Comparison of ENCODE assay signal across 38 cellular contexts in genomic region chr1:188794969-188795368, GRCh38.
"Had no signal": no experiment of that assay in that cellular context is flagged by ENCODE, and none has a peak within 500 bp of the region (broad histone marks: within the 10 kb centered on the region; RNA-seq: fewer than 3 reads in every experiment).

No MANE protein-coding gene starts in this region.

- H3K4me3 Mint-ChIP-seq: activated CD4-positive, alpha-beta memory T cell treated with anti-CD3 and anti-CD28 coated beads, Interleukin-2, amount 10 ng/mL, durations not matched to agents 7 days and 5 days; activated CD4-positive, alpha-beta T cell treated with anti-CD3 and anti-CD28 coated beads for 36 hours; activated CD4-positive, alpha-beta T cell treated with anti-CD3 and anti-CD28 coated beads, Interleukin-2, amount 10 ng/mL, durations not matched to agents 7 days and 5 days; activated CD8-positive, alpha-beta memory T cell treated with anti-CD3 and anti-CD28 coated beads, Interleukin-2, amount 10 ng/mL, durations not matched to agents 7 days and 5 days; activated CD8-positive, alpha-beta T cell treated with anti-CD3 and anti-CD28 coated beads, Interleukin-2, amount 10 ng/mL, durations not matched to agents 7 days and 5 days; activated naive CD4-positive, alpha-beta T cell treated with anti-CD3 and anti-CD28 coated beads, Interleukin-2, amount 10 ng/mL, durations not matched to agents 7 days and 5 days; activated naive CD4-positive, alpha-beta T cell treated with anti-CD3 and anti-CD28 coated beads, Interleukin-2, amount 50 U/mL, for 24 hours; activated naive CD8-positive, alpha-beta T cell; activated naive CD8-positive, alpha-beta T cell treated with anti-CD3 and anti-CD28 coated beads, Interleukin-2, amount 10 ng/mL, durations not matched to agents 7 days and 5 days; activated naive CD8-positive, alpha-beta T cell treated with anti-CD3 and anti-CD28 coated beads, Interleukin-2, amount 50 U/mL, for 24 hours; activated T-cell treated with anti-CD3 and anti-CD28 coated beads, Interleukin-2, amount 50 U/mL, for 24 hours; brain; central memory CD8-positive, alpha-beta T cell; T-helper 1 cell treated with Interleukin-12 subunit alpha and Interleukin-12 subunit beta and Interleukin-4 antibody, amounts not matched to agents 30 μg/mL and 1 μg/mL, for 36 hours; T-helper 2 cell treated with Interferon-gamma antibody and Interleukin-4, amounts not matched to agents 5 μg/mL and 100 μg/mL, for 36 hours; WTC11 had no signal

- FAIRE-seq: bronchial epithelial cell had no signal

- H3K4me1 Mint-ChIP-seq: activated CD4-positive, alpha-beta memory T cell treated with anti-CD3 and anti-CD28 coated beads, Interleukin-2, amount 10 ng/mL, durations not matched to agents 7 days and 5 days; activated CD4-positive, alpha-beta T cell treated with anti-CD3 and anti-CD28 coated beads for 36 hours; activated CD4-positive, alpha-beta T cell treated with anti-CD3 and anti-CD28 coated beads, Interleukin-2, amount 10 ng/mL, durations not matched to agents 7 days and 5 days; activated CD8-positive, alpha-beta memory T cell treated with anti-CD3 and anti-CD28 coated beads, Interleukin-2, amount 10 ng/mL, durations not matched to agents 7 days and 5 days; activated naive CD4-positive, alpha-beta T cell treated with anti-CD3 and anti-CD28 coated beads, Interleukin-2, amount 10 ng/mL, durations not matched to agents 7 days and 5 days; activated naive CD4-positive, alpha-beta T cell treated with anti-CD3 and anti-CD28 coated beads, Interleukin-2, amount 50 U/mL, for 24 hours; activated naive CD8-positive, alpha-beta T cell treated with anti-CD3 and anti-CD28 coated beads, Interleukin-2, amount 10 ng/mL, durations not matched to agents 7 days and 5 days; activated naive CD8-positive, alpha-beta T cell treated with anti-CD3 and anti-CD28 coated beads, Interleukin-2, amount 50 U/mL, for 24 hours; brain; central memory CD8-positive, alpha-beta T cell; WTC11 had no signal

- H3K27ac ChIP-seq: ascending aorta, cardiac muscle cell, WERI-Rb-1 had no signal

- H3K27ac Mint-ChIP-seq: activated CD4-positive, alpha-beta memory T cell treated with anti-CD3 and anti-CD28 coated beads, Interleukin-2, amount 10 ng/mL, durations not matched to agents 7 days and 5 days; activated CD4-positive, alpha-beta T cell treated with anti-CD3 and anti-CD28 coated beads for 36 hours; activated CD4-positive, alpha-beta T cell treated with anti-CD3 and anti-CD28 coated beads, Interleukin-2, amount 10 ng/mL, durations not matched to agents 7 days and 5 days; activated CD8-positive, alpha-beta memory T cell treated with anti-CD3 and anti-CD28 coated beads, Interleukin-2, amount 10 ng/mL, durations not matched to agents 7 days and 5 days; activated CD8-positive, alpha-beta T cell treated with anti-CD3 and anti-CD28 coated beads, Interleukin-2, amount 10 ng/mL, durations not matched to agents 7 days and 5 days; activated naive CD4-positive, alpha-beta T cell treated with anti-CD3 and anti-CD28 coated beads, Interleukin-2, amount 10 ng/mL, durations not matched to agents 7 days and 5 days; activated naive CD4-positive, alpha-beta T cell treated with anti-CD3 and anti-CD28 coated beads, Interleukin-2, amount 50 U/mL, for 24 hours; activated naive CD8-positive, alpha-beta T cell; activated naive CD8-positive, alpha-beta T cell treated with anti-CD3 and anti-CD28 coated beads, Interleukin-2, amount 10 ng/mL, durations not matched to agents 7 days and 5 days; activated naive CD8-positive, alpha-beta T cell treated with anti-CD3 and anti-CD28 coated beads, Interleukin-2, amount 50 U/mL, for 24 hours; activated T-cell treated with anti-CD3 and anti-CD28 coated beads, Interleukin-2, amount 50 U/mL, for 24 hours; activated T-helper 2 cell treated with anti-CD3 and anti-CD28 coated beads, Interferon-gamma antibody, Interleukin-2, Interleukin-4, amounts not matched to agents 10 μg/mL and 5 μg/mL and 100 μg/mL, durations not matched to agents 14 hours and 24 hours and 36 hours; brain; T-helper 1 cell treated with Interleukin-12 subunit alpha and Interleukin-12 subunit beta and Interleukin-4 antibody, amounts not matched to agents 30 μg/mL and 1 μg/mL, for 36 hours; T-helper 2 cell treated with Interferon-gamma antibody and Interleukin-4, amounts not matched to agents 5 μg/mL and 100 μg/mL, for 36 hours; WTC11 had no signal

- H3K27me3 Mint-ChIP-seq: activated CD4-positive, alpha-beta memory T cell treated with anti-CD3 and anti-CD28 coated beads, Interleukin-2, amount 10 ng/mL, durations not matched to agents 7 days and 5 days; activated CD4-positive, alpha-beta T cell treated with anti-CD3 and anti-CD28 coated beads for 36 hours; activated CD4-positive, alpha-beta T cell treated with anti-CD3 and anti-CD28 coated beads, Interleukin-2, amount 10 ng/mL, durations not matched to agents 7 days and 5 days; activated CD8-positive, alpha-beta memory T cell treated with anti-CD3 and anti-CD28 coated beads, Interleukin-2, amount 10 ng/mL, durations not matched to agents 7 days and 5 days; activated naive CD4-positive, alpha-beta T cell treated with anti-CD3 and anti-CD28 coated beads, Interleukin-2, amount 10 ng/mL, durations not matched to agents 7 days and 5 days; activated naive CD4-positive, alpha-beta T cell treated with anti-CD3 and anti-CD28 coated beads, Interleukin-2, amount 50 U/mL, for 24 hours; activated naive CD8-positive, alpha-beta T cell; activated naive CD8-positive, alpha-beta T cell treated with anti-CD3 and anti-CD28 coated beads, Interleukin-2, amount 10 ng/mL, durations not matched to agents 7 days and 5 days; activated naive CD8-positive, alpha-beta T cell treated with anti-CD3 and anti-CD28 coated beads, Interleukin-2, amount 50 U/mL, for 24 hours; activated T-cell treated with anti-CD3 and anti-CD28 coated beads, Interleukin-2, amount 50 U/mL, for 24 hours; brain; central memory CD8-positive, alpha-beta T cell had no signal

- ATAC-seq: activated CD4-positive, alpha-beta T cell treated with anti-CD3 and anti-CD28 coated beads for 36 hours; activated CD4-positive, CD25-positive, alpha-beta regulatory T cell treated with anti-CD3 and anti-CD28 coated beads, Interleukin-2, amount 50 U/mL, for 24 hours; activated CD8-positive, alpha-beta memory T cell treated with anti-CD3 and anti-CD28 coated beads, Interleukin-2, amount 10 ng/mL, durations not matched to agents 7 days and 5 days; activated CD8-positive, alpha-beta T cell treated with anti-CD3 and anti-CD28 coated beads, Interleukin-2, amount 10 ng/mL, durations not matched to agents 7 days and 5 days; activated naive CD8-positive, alpha-beta T cell treated with anti-CD3 and anti-CD28 coated beads, Interleukin-2, amount 50 U/mL, for 24 hours; WTC11 had no signal

- H3K9me3 ChIP-seq: ascending aorta had no signal

- H3K4me3 ChIP-seq: ascending aorta, cardiac muscle cell had no signal

- DNase-seq: activated CD4-positive, alpha-beta memory T cell treated with anti-CD3 and anti-CD28 coated beads, Interleukin-2, amount 10 ng/mL, durations not matched to agents 7 days and 5 days; activated CD4-positive, alpha-beta T cell treated with anti-CD3 and anti-CD28 coated beads for 1 hour; activated CD4-positive, alpha-beta T cell treated with anti-CD3 and anti-CD28 coated beads for 36 hours; activated CD4-positive, alpha-beta T cell treated with anti-CD3 and anti-CD28 coated beads for 48 hours; activated CD4-positive, alpha-beta T cell treated with anti-CD3 and anti-CD28 coated beads, Interleukin-2, amount 10 ng/mL, durations not matched to agents 7 days and 5 days; activated CD4-positive, alpha-beta T cell treated with anti-CD3 and anti-CD28 coated beads, Interleukin-2, amount 50 U/mL, for 48 hours; activated CD4-positive, CD25-positive, alpha-beta regulatory T cell; activated CD8-positive, alpha-beta memory T cell treated with anti-CD3 and anti-CD28 coated beads for 24 hours; activated CD8-positive, alpha-beta memory T cell treated with anti-CD3 and anti-CD28 coated beads, Interleukin-2, amount 10 ng/mL, durations not matched to agents 7 days and 5 days; activated CD8-positive, alpha-beta memory T cell treated with anti-CD3 and anti-CD28 coated beads, Interleukin-2, amount 50 U/mL, for 48 hours; activated CD8-positive, alpha-beta T cell treated with anti-CD3 and anti-CD28 coated beads, Interleukin-2, amount 10 ng/mL, durations not matched to agents 7 days and 5 days; activated effector memory CD4-positive, alpha-beta T cell treated with Interleukin-2 at 50 U/mL for 16 hours; activated gamma-delta T cell; activated naive CD4-positive, alpha-beta T cell treated with anti-CD3 and anti-CD28 coated beads, Interleukin-2, amount 10 ng/mL, durations not matched to agents 7 days and 5 days; activated naive CD4-positive, alpha-beta T cell treated with Interleukin-2 at 50 U/mL for 16 hours; activated naive CD8-positive, alpha-beta T cell treated with anti-CD3 and anti-CD28 coated beads, Interleukin-2, amount 10 ng/mL, durations not matched to agents 7 days and 5 days; activated naive CD8-positive, alpha-beta T cell treated with anti-CD3 and anti-CD28 coated beads, Interleukin-2, amount 50 U/mL, for 24 hours; activated T-cell treated with anti-CD3 and anti-CD28 coated beads, Interleukin-2, amount 50 U/mL, for 24 hours; activated T-cell treated with anti-CD3 and anti-CD28 coated beads, Interleukin-2, amount 50 U/mL, for 48 hours; amygdala; anterior cingulate cortex; caudate nucleus; cerebellar nuclear complex; T-helper 2 cell; T-helper 9 cell; WERI-Rb-1 had no signal

- H3K4me1 ChIP-seq: ascending aorta had no signal

- H3K36me3 ChIP-seq: ascending aorta, cardiac muscle cell, WERI-Rb-1 had no signal

- H3K27me3 ChIP-seq: ascending aorta, cardiac muscle cell had no signal
